19 cellular contexts compared by ENCODE assay signal in genomic region chr12:125098676-125099406, GRCh38. TPM values are rescaled to one million over a fixed set of nuclear protein-coding genes. Genes with fewer than 3 reads are reported as not detected.
A peak's percentile ranks its signal among the peaks of the same experiment; 100 is the strongest.
DNase-seq lines count a peak whose midpoint lies in the region; ATAC-seq and TF ChIP-seq lines count a peak whose summit lies in the region.
"Had no signal": no experiment of that assay in that cellular context is flagged by ENCODE, and none has a peak within 500 bp of the region (broad histone marks: within the 10 kb centered on the region; RNA-seq: fewer than 3 reads in every experiment).

No MANE protein-coding gene starts in this region.

- CTCF ChIA-PET in activated naive CD4-positive, alpha-beta T cell treated with anti-CD3 and anti-CD28 coated beads for 36 hours (lab: Charles Lee): no interaction called here
- CTCF ChIA-PET in RWPE1 (lab: Yijun Ruan, JAX): no interaction called here
- CTCF ChIA-PET in CD4-positive, alpha-beta memory T cell (lab: Charles Lee; ENCODE audit: partially characterized antibody): interaction anchor here (1.6 kb wide), 1 partner anchor 17 kb away, joined by 3 read pairs; no protein-coding TSS in a partner anchor

- H3K27me3 Mint-ChIP-seq in activated naive CD4-positive, alpha-beta T cell treated with anti-CD3 and anti-CD28 coated beads for 36 hours (ENCODE audit: low read depth): no peaks in the 10 kb centered on the region
- H3K27me3 Mint-ChIP-seq in endodermal cell (ENCODE audit: insufficient read depth): no peaks in the 10 kb centered on the region
- H3K27me3 Mint-ChIP-seq in CD4-positive, alpha-beta memory T cell: no peaks in the 10 kb centered on the region
- H3K27me3 Mint-ChIP-seq: CD8-positive, alpha-beta memory T cell had no signal

- TF ChIP-seq CTCF in RWPE1 (conservative IDR thresholded peaks at IDR 0.05; ENCODE audit: low read depth): no peak
- TF ChIP-seq CTCF in endodermal cell (conservative IDR thresholded peaks at IDR 0.05): no peak
- no peak for TF ChIP-seq CTCF in GM13977 (IDR thresholded peaks at IDR 0.05; ENCODE audit: extremely low read depth, insufficient read depth, missing control alignments)

- in situ Hi-C loops in GM13977 (cut with MboI; ENCODE audit: low pct_unique_long_range_greater_than_20kb, low sequenced_read_pairs, unreplicated experiment): no loop called here

- H3K4me3 ChIP-seq in endodermal cell (ENCODE audit: low read length): no peak overlapping the region
- no peak overlapping the region for H3K4me3 ChIP-seq in CD4-positive, alpha-beta memory T cell (ENCODE audit: low read length in 2 of 2)
- H3K4me3 ChIP-seq: GM23338, SK-N-MC had no signal

- H3K9me3 Mint-ChIP-seq in activated naive CD4-positive, alpha-beta T cell treated with anti-CD3 and anti-CD28 coated beads, Interleukin-2, amount 50 U/mL, for 72 hours: no peaks in the 10 kb centered on the region
- H3K9me3 Mint-ChIP-seq in activated naive CD4-positive, alpha-beta T cell treated with anti-CD3 and anti-CD28 coated beads for 36 hours: no peaks in the 10 kb centered on the region
- H3K9me3 Mint-ChIP-seq in endodermal cell: no peaks in the 10 kb centered on the region
- no peaks in the 10 kb centered on the region for H3K9me3 Mint-ChIP-seq in CD4-positive, alpha-beta memory T cell
- H3K9me3 Mint-ChIP-seq: CD8-positive, alpha-beta memory T cell; GM23338 had no signal

- peaks cover 12% of the 10 kb centered on the region for H3K4me1 ChIP-seq in endodermal cell (ENCODE audit: control insufficient read depth, insufficient read depth, low read length)
- no peaks in the 10 kb centered on the region for H3K4me1 ChIP-seq in CD4-positive, alpha-beta memory T cell (ENCODE audit: insufficient read depth, low read length)

- no peak for DNase-seq in activated naive CD4-positive, alpha-beta T cell treated with anti-CD3 and anti-CD28 coated beads, Interleukin-2, amount 50 U/mL, for 72 hours (ENCODE audit: low spot score in 2 of 2)
- no peak for DNase-seq in activated naive CD4-positive, alpha-beta T cell treated with anti-CD3 and anti-CD28 coated beads for 36 hours
- DNase-seq in RWPE1 (ENCODE audit: low spot score) (no peak), endodermal cell (no peak), GM13977 (ENCODE audit: low spot score) (no peak), NCI-H510A (lab: John Stamatoyannopoulos, UW) (no peak), amygdala (lab: John Stamatoyannopoulos, UW) (no peak)
- DNase-seq in CD4-positive, alpha-beta memory T cell: no peak
- DNase-seq: CD8-positive, alpha-beta memory T cell; MV-4-11; NCI-H187; NCI-H2107; NCI-H510A treated with DMSO at 0.1 percent for 48 hours; NCI-H774; Right ventricle myocardium superior had no signal

- intact Hi-C loops in activated naive CD4-positive, alpha-beta T cell treated with anti-CD3 and anti-CD28 coated beads for 36 hours (cut with micrococcal nuclease): no loop called here
- intact Hi-C loops in CD4-positive, alpha-beta memory T cell (cut with micrococcal nuclease): no loop called here

- peaks cover 31% of the 10 kb centered on the region for H3K36me3 ChIP-seq in endodermal cell (ENCODE audit: control insufficient read depth, insufficient read depth, low read length)
- no peaks in the 10 kb centered on the region for H3K36me3 ChIP-seq in CD4-positive, alpha-beta memory T cell (ENCODE audit: insufficient read depth, low read length)

- no peaks in the 10 kb centered on the region for H3K36me3 Mint-ChIP-seq in activated naive CD4-positive, alpha-beta T cell treated with anti-CD3 and anti-CD28 coated beads, Interleukin-2, amount 50 U/mL, for 72 hours
- peaks cover 5% of the 10 kb centered on the region for H3K36me3 Mint-ChIP-seq in activated naive CD4-positive, alpha-beta T cell treated with anti-CD3 and anti-CD28 coated beads for 36 hours (ENCODE audit: low read depth)
- peaks cover 29% of the 10 kb centered on the region for H3K36me3 Mint-ChIP-seq in endodermal cell (ENCODE audit: low read depth)
- peaks cover 18 to 27% of the 10 kb centered on the region in 2 donors for H3K36me3 Mint-ChIP-seq in CD4-positive, alpha-beta memory T cell

- peak overlapping the region; percentile 30 for H3K27ac ChIP-seq in RWPE1
- H3K27ac ChIP-seq in endodermal cell (ENCODE audit: low read depth, low read length): no peak overlapping the region
- H3K27ac ChIP-seq in CD4-positive, alpha-beta memory T cell (ENCODE audit: low read depth, low read length): no peak overlapping the region
- H3K27ac ChIP-seq: KMS-11, SK-N-MC had no signal

- no peak for ATAC-seq in activated naive CD4-positive, alpha-beta T cell treated with anti-CD3 and anti-CD28 coated beads, Interleukin-2, amount 50 U/mL, for 72 hours
- ATAC-seq: GM23338, HepG2 had no signal

- 79 to 81% methylated on average over 6 to 15 of the region's 15 CpGs for WGBS in endodermal cell (ENCODE audit: insufficient coverage in 1 of 2, insufficient read length in 1 of 2), 2 experiments

- no peak overlapping the region for H3K9ac ChIP-seq in endodermal cell (ENCODE audit: extremely low read depth, low read length, poor library complexity, severe bottlenecking)
- H3K9ac ChIP-seq: KMS-11 had no signal

- peak overlapping the region; percentile 35 to 55 for H3K27ac Mint-ChIP-seq in activated naive CD4-positive, alpha-beta T cell treated with anti-CD3 and anti-CD28 coated beads, Interleukin-2, amount 50 U/mL, for 72 hours
- no peak overlapping the region for H3K27ac Mint-ChIP-seq in activated naive CD4-positive, alpha-beta T cell treated with anti-CD3 and anti-CD28 coated beads for 36 hours
- H3K27ac Mint-ChIP-seq in endodermal cell: peak overlapping the region; percentile 56
- H3K27ac Mint-ChIP-seq in CD4-positive, alpha-beta memory T cell: peak overlapping the region in 2 of 7 donors; percentile 4 to 29
- H3K27ac Mint-ChIP-seq: GM23338 had no signal

- POLR2A ChIA-PET in RWPE1 (lab: Yijun Ruan, JAX; ENCODE audit: low non-redundant PET): interaction anchor here (0.6 kb wide), 1 partner anchor 111 kb away, joined by 7 read pairs; no protein-coding TSS in a partner anchor
- POLR2A ChIA-PET in CD4-positive, alpha-beta memory T cell (lab: Charles Lee; ENCODE audit: partially characterized antibody): no interaction called here

- no peak overlapping the region for H3K4me3 Mint-ChIP-seq in activated naive CD4-positive, alpha-beta T cell treated with anti-CD3 and anti-CD28 coated beads for 36 hours
- H3K4me3 Mint-ChIP-seq in endodermal cell: no peak overlapping the region
- H3K4me3 Mint-ChIP-seq in CD4-positive, alpha-beta memory T cell: peak overlapping the region in 1 of 8 donors; percentile 11
- H3K4me3 Mint-ChIP-seq: CD8-positive, alpha-beta memory T cell; GM23338 had no signal

- H3K4me1 Mint-ChIP-seq in activated naive CD4-positive, alpha-beta T cell treated with anti-CD3 and anti-CD28 coated beads for 36 hours (ENCODE audit: low read depth): peaks cover 7% of the 10 kb centered on the region
- peaks cover 45% of the 10 kb centered on the region for H3K4me1 Mint-ChIP-seq in endodermal cell
- peaks cover 0 to 5% (median 3%) of the 10 kb centered on the region in 4 donors for H3K4me1 Mint-ChIP-seq in CD4-positive, alpha-beta memory T cell

- H3K9me3 ChIP-seq in endodermal cell (ENCODE audit: control insufficient read depth, low read length): no peaks in the 10 kb centered on the region
- H3K9me3 ChIP-seq in CD4-positive, alpha-beta memory T cell (ENCODE audit: control insufficient read depth in 1 of 2, low read length in 2 of 2): no peaks in the 10 kb centered on the region

- no peaks in the 10 kb centered on the region for H3K27me3 ChIP-seq in endodermal cell (ENCODE audit: control insufficient read depth, insufficient read depth, low read length, poor library complexity, severe bottlenecking)
- H3K27me3 ChIP-seq in CD4-positive, alpha-beta memory T cell (ENCODE audit: insufficient read depth, low read length): no peaks in the 10 kb centered on the region

RNA-seq across cellular contexts. Expression of gene AACS, which starts 33.6 kb away (rescaled TPM):
- total RNA-seq in activated naive CD4-positive, alpha-beta T cell treated with anti-CD3 and anti-CD28 coated beads, Interleukin-2, amount 50 U/mL, for 72 hours: 10 to 100 TPM; 24.0 to 36.0 TPM
- 10 to 100 TPM; 10.6 to 11.2 TPM for total RNA-seq in activated naive CD4-positive, alpha-beta T cell treated with anti-CD3 and anti-CD28 coated beads for 36 hours
- 10 to 100 TPM; 55.4 to 71.9 TPM for total RNA-seq in endodermal cell
- 27.8 TPM for polyA plus RNA-seq in endodermal cell (2013, experiment 1 of 2)
- 25.3 TPM for polyA plus RNA-seq in endodermal cell (2013, experiment 2 of 2)
- total RNA-seq in CD4-positive, alpha-beta memory T cell: 10 to 100 TPM; 11.8 to 12.2 TPM
- 10 to 100 TPM in 1 of 2 donors, 1 to 10 TPM in 1; 9.7 to 12.5 TPM for polyA plus RNA-seq in CD4-positive, alpha-beta memory T cell
